In genomic region chr4:70703695-70704332, GRCh38 we compare ENCODE assay signal across 8 cellular contexts. TPM values are rescaled to one million over a fixed set of nuclear protein-coding genes. Genes with fewer than 3 reads are reported as not detected.
DNase-seq lines count a peak whose midpoint lies in the region; ATAC-seq, FAIRE-seq and TF ChIP-seq lines count a peak whose summit lies in the region.

No MANE protein-coding gene starts in this region.

- no peak for DNase-seq in Caco-2
- peak; percentile 5 for DNase-seq in HS-27A (ENCODE audit: low read depth)
- peak; percentile 22 for DNase-seq in RCC 7860 (ENCODE audit: low spot score)
- DNase-seq in effector memory CD4-positive, alpha-beta T cell: no peak
- no peak for DNase-seq in activated gamma-delta T cell (lab: John Stamatoyannopoulos, UW)
- DNase-seq in GM13976 (ENCODE audit: low spot score): no peak

- H3K4me3 Mint-ChIP-seq in Caco-2 (ENCODE audit: unreplicated experiment): peak overlapping the region; percentile 98

- H3K27ac ChIP-seq in effector memory CD4-positive, alpha-beta T cell (ENCODE audit: insufficient read depth, low read length, poor library complexity, severe bottlenecking): peak overlapping the region; percentile 83

- in situ Hi-C loops in GM13976 (cut with MboI; ENCODE audit: low sequenced_read_pairs, unreplicated experiment): no loop called here

- peak; percentile 81 for FAIRE-seq in RCC 7860 (lab: Jason Lieb, UNC)

- no peaks in the 10 kb centered on the region for H3K27me3 Mint-ChIP-seq in Caco-2 (ENCODE audit: insufficient read depth, unreplicated experiment)

- peak overlapping the region; percentile 98 for H3K27ac Mint-ChIP-seq in Caco-2 (ENCODE audit: unreplicated experiment)

- no peaks in the 10 kb centered on the region for H3K36me3 ChIP-seq in Caco-2 (ENCODE audit: control insufficient read depth, insufficient read depth, low read length)
- no peaks in the 10 kb centered on the region for H3K36me3 ChIP-seq in effector memory CD4-positive, alpha-beta T cell (ENCODE audit: control insufficient read depth, insufficient read depth, low read length)
- H3K36me3 ChIP-seq in mucosa of stomach (ENCODE audit: control insufficient read depth, insufficient read depth, low read length): no peaks in the 10 kb centered on the region

- peaks cover 11% of the 10 kb centered on the region for H3K36me3 Mint-ChIP-seq in Caco-2 (ENCODE audit: insufficient read depth, unreplicated experiment)

- H3K4me3 ChIP-seq in Caco-2 (ENCODE audit: low read depth, low read length): peak overlapping the region; percentile 79
- peak overlapping the region; percentile 75 for H3K4me3 ChIP-seq in effector memory CD4-positive, alpha-beta T cell (ENCODE audit: insufficient read depth, low read depth, low read length, poor library complexity, severe bottlenecking)
- peak overlapping the region; percentile 57 for H3K4me3 ChIP-seq in mucosa of stomach (ENCODE audit: low read length)

- H3K9me3 Mint-ChIP-seq in Caco-2 (ENCODE audit: unreplicated experiment): no peaks in the 10 kb centered on the region

- intact Hi-C loops in Caco-2 (cut with micrococcal nuclease; ENCODE audit: unreplicated experiment): loop anchor here (1.0 kb wide), 1 partner anchor 16 kb away; the partner anchor contains the start of gene UTP3

- ATAC-seq in GM19455 (IDR thresholded peaks at IDR 0.05; ENCODE audit: unreplicated experiment): no peak

- no peaks in the 10 kb centered on the region for H3K4me1 Mint-ChIP-seq in Caco-2 (ENCODE audit: low read depth, unreplicated experiment)

- CTCF ChIA-PET in Caco-2 (lab: Charles Lee): interaction anchor here (0.6 to 1.1 kb wide), 2 partner anchors 15 to 205 kb away, joined by 3 to 5 read pairs; no protein-coding TSS in a partner anchor

- POLR2A ChIA-PET in Caco-2 (lab: Charles Lee): interaction anchor here (0.7 to 1.3 kb wide), 3 partner anchors 15 to 198 kb away, joined by 3 to 7 read pairs (median 5); partner anchors contain the start of genes GRSF1 and UTP3

- no peak for TF ChIP-seq CTCF in Caco-2 (IDR thresholded peaks at IDR 0.05; ENCODE audit: insufficient read depth in 1 of 2, low read depth in 1 of 2, low read length in 1 of 2, severe bottlenecking in 1 of 2, unreplicated experiment in 1 of 2)
- TF ChIP-seq CTCF in GM13976 (IDR thresholded peaks at IDR 0.05; ENCODE audit: borderline replicate concordance, control extremely low read depth, extremely low read depth, insufficient read depth, missing control alignments): no peak

- H3K9me3 ChIP-seq in Caco-2 (no peaks in the 10 kb centered on the region), mucosa of stomach (ENCODE audit: control insufficient read depth, low read length) (no peaks in the 10 kb centered on the region)
- no peaks in the 10 kb centered on the region for H3K9me3 ChIP-seq in effector memory CD4-positive, alpha-beta T cell (ENCODE audit: control insufficient read depth, low read length)

- peak overlapping the region; percentile 83 for H3K9ac ChIP-seq in mucosa of stomach (ENCODE audit: low read length)

- peaks cover 11% of the 10 kb centered on the region for H3K4me1 ChIP-seq in Caco-2
- H3K4me1 ChIP-seq in effector memory CD4-positive, alpha-beta T cell (ENCODE audit: control insufficient read depth, insufficient read depth, low read length, poor library complexity, severe bottlenecking): peaks cover 11% of the 10 kb centered on the region
- H3K4me1 ChIP-seq in mucosa of stomach (ENCODE audit: control insufficient read depth, insufficient read depth, low read length): peaks cover 9% of the 10 kb centered on the region

- H3K27me3 ChIP-seq in Caco-2 (replicated peaks; ENCODE audit: control insufficient read depth, insufficient read depth, low read length) (no peaks in the 10 kb centered on the region), mucosa of stomach (ENCODE audit: control insufficient read depth, insufficient read depth, low read length) (no peaks in the 10 kb centered on the region)
- no peaks in the 10 kb centered on the region for H3K27me3 ChIP-seq in effector memory CD4-positive, alpha-beta T cell (replicated peaks; ENCODE audit: control insufficient read depth, insufficient read depth, low read length, poor library complexity, severe bottlenecking)

- BruUV-seq in Caco-2 (replicated peaks; lab: Mats Ljungman, UMichigan): TSS peak; percentile 92

RNA-seq across cellular contexts. Expression of gene UTP3, which starts 15.5 kb away (rescaled TPM):
- total RNA-seq in Caco-2 (2022): 28.2 and 31.4 TPM in 2 replicates

RNA-seq across cellular contexts. Expression of gene RUFY3, which starts 17.9 kb away (rescaled TPM):
- 36.6 and 45.0 TPM in 2 replicates for total RNA-seq in Caco-2 (2022)

RNA-seq across cellular contexts. Expression of gene JCHAIN, which starts 37.5 kb away (rescaled TPM):
- total RNA-seq in Caco-2 (2022): not detected in 2 replicates

Comparison
In these comparisons a context has a peak if more than half of its experiments do, and no peak if none do; other contexts are left out.
1. DNase-seq: peak in HS-27A (single experiment) and RCC 7860 (single experiment); none in Caco-2 (0 of 2), effector memory CD4-positive, alpha-beta T cell (0 of 3), activated gamma-delta T cell (single experiment) and GM13976 (single experiment).
2. Peak in every context shown above with its lines, with median percentiles within 50 percentile points of each other: H3K4me3 ChIP-seq.